ENCODE assay signal across 7 cellular contexts in genomic region chr7:95772771-95773581, GRCh38. TPM values are rescaled to one million over a fixed set of nuclear protein-coding genes. Genes with fewer than 3 reads are reported as not detected.
DNase-seq lines count a peak whose midpoint lies in the region; TF ChIP-seq lines count a peak whose summit lies in the region.

No MANE protein-coding gene starts in this region.

- no peak overlapping the region for H3T11ph ChIP-seq in H9 (ENCODE audit: low read length)

- no peak overlapping the region for H2BK20ac ChIP-seq in H9 (ENCODE audit: low read depth, low read length, poor library complexity, severe bottlenecking)

- H3K27me3 ChIP-seq in H9 (ENCODE audit: insufficient read depth, low read length) (peaks cover 4% of the 10 kb centered on the region; the same call in 1 of the 2 replicates), PC-9 (ENCODE audit: insufficient read depth, low read depth) (no peaks in the 10 kb centered on the region), neuron (ENCODE audit: insufficient read depth, low read length) (peaks cover 45% of the 10 kb centered on the region)

- H3K36me3 ChIP-seq in PC-9 (ENCODE audit: low read depth) (no peaks in the 10 kb centered on the region), neuron (ENCODE audit: insufficient read depth, low read length) (no peaks in the 10 kb centered on the region)

- H2AFZ ChIP-seq in H9 (ENCODE audit: low read length) (no peak overlapping the region), PC-9 (peak overlapping the region; percentile 83), neuron (ENCODE audit: low read depth, low read length) (peak overlapping the region; percentile 82)

- H3K23me2 ChIP-seq in H9 (ENCODE audit: insufficient read length, low read depth, low read length, poor library complexity, severe bottlenecking) = peaks cover 9% of the 10 kb centered on the region

- no peak for TF ChIP-seq CTCF in H9 (conservative IDR thresholded peaks at IDR 0.05)
- TF ChIP-seq CTCF in PC-9 (conservative IDR thresholded peaks at IDR 0.05) = no peak
- TF ChIP-seq CTCF in fibroblast of the aortic adventitia (IDR thresholded peaks at IDR 0.05; ENCODE audit: insufficient read depth, low read length) = no peak

- H3K9ac ChIP-seq in H9 (ENCODE audit: extremely low read depth, insufficient read length, low read length) = no peak overlapping the region

- H3K4me1 ChIP-seq in H9 (ENCODE audit: insufficient read depth, low read length) (peaks cover 5% of the 10 kb centered on the region; the same call in 1 of the 2 replicates), PC-9 (replicated peaks; ENCODE audit: insufficient read depth) (no peaks in the 10 kb centered on the region), neuron (ENCODE audit: insufficient read depth, low read length) (peaks cover 8% of the 10 kb centered on the region)

- H2BK5ac ChIP-seq in H9 (ENCODE audit: insufficient read length, low read length) = no peak overlapping the region

- no peak overlapping the region for H3K23ac ChIP-seq in H9 (ENCODE audit: insufficient read length, low read depth, low read length)

- no peak overlapping the region for H3K18ac ChIP-seq in H9 (ENCODE audit: insufficient read length, low read depth, low read length)

- no peaks in the 10 kb centered on the region for H3K9me3 ChIP-seq in H9 (ENCODE audit: control insufficient read depth, low read depth, low read length)
- no peaks in the 10 kb centered on the region for H3K9me3 ChIP-seq in PC-9 (ENCODE audit: insufficient read depth, low read depth)
- no peaks in the 10 kb centered on the region for H3K9me3 ChIP-seq in neuron (ENCODE audit: low read length)

- no peaks in the 10 kb centered on the region; a peak in 1 of 7 replicates for H3K36me3 Mint-ChIP-seq in H9 (ENCODE audit: insufficient read depth in 1 of 3, low read depth in 3 of 3)

- no peak overlapping the region for H3K14ac ChIP-seq in H9 (ENCODE audit: insufficient read depth, low read length)

- no peaks in the 10 kb centered on the region for H3K79me1 ChIP-seq in H9 (ENCODE audit: insufficient read depth, low read depth, low read length, poor library complexity, severe bottlenecking)

- BruUV-seq in PC-9 (replicated peaks; lab: Mats Ljungman, UMichigan) = no TSS peak

- intact Hi-C loops in PC-9 (cut with micrococcal nuclease; ENCODE audit: unreplicated experiment) = loop anchor here (10.0 kb wide), 1 partner anchor 102 kb away; no protein-coding TSS in a partner anchor

- CTCF ChIA-PET in PC-9 (lab: Charles Lee) = interaction anchor here (0.6 kb wide), 2 partner anchors 70 to 596 kb away, joined by 3 to 4 read pairs; no protein-coding TSS in a partner anchor

- peaks cover 49% of the 10 kb centered on the region for H3K27me3 Mint-ChIP-seq in H9 (ENCODE audit: low read depth)

- H2BK120ac ChIP-seq in H9 (ENCODE audit: low read depth, low read length, poor library complexity, severe bottlenecking) = no peak overlapping the region

- no peak overlapping the region for H2BK12ac ChIP-seq in H9 (ENCODE audit: insufficient read length, low read depth, low read length)

- H3K4me3 Mint-ChIP-seq in H9 = peak overlapping the region; percentile 69 to 76

- H2AK5ac ChIP-seq in H9 (ENCODE audit: insufficient read length, low read length) = no peak overlapping the region

- H3K4me2 ChIP-seq in H9 (ENCODE audit: insufficient read depth, insufficient read length, low read length) (peak overlapping the region; percentile 63), PC-9 (peak overlapping the region; percentile 99)

- H3K4me1 Mint-ChIP-seq in H9 = peaks cover 11 to 18% of the 10 kb centered on the region in 2 experiments

- H3K9me2 ChIP-seq in PC-9 (ENCODE audit: insufficient read depth) = no peaks in the 10 kb centered on the region

- no peak overlapping the region for H4K91ac ChIP-seq in H9 (ENCODE audit: insufficient read length, low read depth, low read length)

- no peaks in the 10 kb centered on the region for H3F3A ChIP-seq in PC-9 (ENCODE audit: insufficient read depth, low read depth)

- POLR2A ChIA-PET in PC-9 (lab: Charles Lee; ENCODE audit: unreplicated experiment) = interaction anchor here (0.6 kb wide), 1 partner anchor 223 kb away, joined by 3 read pairs; no protein-coding TSS in a partner anchor

- H3K56ac ChIP-seq in H9 (ENCODE audit: insufficient read length, low read depth, low read length) = no peak overlapping the region

- DNase-seq in H9 (peak; percentile 29), PC-9 (no peak), fibroblast of the aortic adventitia (ENCODE audit: low read depth) (peak; percentile 8), RPMI8226 (no peak), NCI-H2029 (lab: John Stamatoyannopoulos, UW) (no peak)
- DNase-seq in activated naive CD4-positive, alpha-beta T cell treated with anti-CD3 and anti-CD28 coated beads, Interleukin-2, amount 50 U/mL, for 16 hours = no peak

- H3K27ac ChIP-seq in H9 (ENCODE audit: insufficient read length, low read depth, low read length) = no peak overlapping the region
- no peak overlapping the region for H3K27ac ChIP-seq in PC-9

- H2BK15ac ChIP-seq in H9 (ENCODE audit: low read depth, low read length) = no peak overlapping the region

- H3K4ac ChIP-seq in H9 (ENCODE audit: low read depth, low read length) = no peak overlapping the region

- H4K20me1 ChIP-seq in H9 (ENCODE audit: control insufficient read depth, insufficient read depth, insufficient read length) (no peaks in the 10 kb centered on the region), PC-9 (ENCODE audit: insufficient read depth) (no peaks in the 10 kb centered on the region)

- peak overlapping the region; percentile 73 for H3K4me3 ChIP-seq in PC-9
- peak overlapping the region; percentile 64 for H3K4me3 ChIP-seq in fibroblast of the aortic adventitia (ENCODE audit: low read depth, low read length)
- H3K4me3 ChIP-seq in neuron (ENCODE audit: low read length) = peak overlapping the region; percentile 45

- no peak overlapping the region for H4K8ac ChIP-seq in H9 (replicated peaks; ENCODE audit: insufficient read length, low read depth, low read length)

- H4K5ac ChIP-seq in H9 (ENCODE audit: insufficient read length, low read depth, low read length) = no peak overlapping the region

- no peaks in the 10 kb centered on the region for H3K9me3 Mint-ChIP-seq in H9

- no peak overlapping the region for H3K27ac Mint-ChIP-seq in H9

- no CpG with 5 or more reads among the region's 45 CpGs for WGBS in H9 (ENCODE audit: extremely low coverage, insufficient read length, low lambda C conversion rate)

- H3K79me2 ChIP-seq in H9 (ENCODE audit: insufficient read depth, low read length) (no peaks in the 10 kb centered on the region), PC-9 (ENCODE audit: low read depth) (no peaks in the 10 kb centered on the region)

RNA-seq across cellular contexts. Expression of gene DYNC1I1, which starts 0.6 kb away (rescaled TPM):
- total RNA-seq in H9 (2021) = 3.2 TPM in 2 replicates
- not detected in 2 replicates for total RNA-seq in PC-9 (2021)
- 0.54 and 9.9 TPM in 2 replicates for total RNA-seq in fibroblast of the aortic adventitia (ENCODE audit: low replicate concordance)

Comparison
In these comparisons a context has a peak if more than half of its experiments do, and no peak if none do; other contexts are left out.
1. DNase-seq: peak in H9 (single experiment) and fibroblast of the aortic adventitia (single experiment); none in PC-9 (0 of 2), activated naive CD4-positive, alpha-beta T cell treated with anti-CD3 and anti-CD28 coated beads, Interleukin-2, amount 50 U/mL, for 16 hours (single experiment), RPMI8226 (single experiment) and NCI-H2029 (single experiment).
2. Peak in every context shown above with its lines, with median percentiles within 50 percentile points of each other: H3K4me3 ChIP-seq.